In the genomic region with DNA sequence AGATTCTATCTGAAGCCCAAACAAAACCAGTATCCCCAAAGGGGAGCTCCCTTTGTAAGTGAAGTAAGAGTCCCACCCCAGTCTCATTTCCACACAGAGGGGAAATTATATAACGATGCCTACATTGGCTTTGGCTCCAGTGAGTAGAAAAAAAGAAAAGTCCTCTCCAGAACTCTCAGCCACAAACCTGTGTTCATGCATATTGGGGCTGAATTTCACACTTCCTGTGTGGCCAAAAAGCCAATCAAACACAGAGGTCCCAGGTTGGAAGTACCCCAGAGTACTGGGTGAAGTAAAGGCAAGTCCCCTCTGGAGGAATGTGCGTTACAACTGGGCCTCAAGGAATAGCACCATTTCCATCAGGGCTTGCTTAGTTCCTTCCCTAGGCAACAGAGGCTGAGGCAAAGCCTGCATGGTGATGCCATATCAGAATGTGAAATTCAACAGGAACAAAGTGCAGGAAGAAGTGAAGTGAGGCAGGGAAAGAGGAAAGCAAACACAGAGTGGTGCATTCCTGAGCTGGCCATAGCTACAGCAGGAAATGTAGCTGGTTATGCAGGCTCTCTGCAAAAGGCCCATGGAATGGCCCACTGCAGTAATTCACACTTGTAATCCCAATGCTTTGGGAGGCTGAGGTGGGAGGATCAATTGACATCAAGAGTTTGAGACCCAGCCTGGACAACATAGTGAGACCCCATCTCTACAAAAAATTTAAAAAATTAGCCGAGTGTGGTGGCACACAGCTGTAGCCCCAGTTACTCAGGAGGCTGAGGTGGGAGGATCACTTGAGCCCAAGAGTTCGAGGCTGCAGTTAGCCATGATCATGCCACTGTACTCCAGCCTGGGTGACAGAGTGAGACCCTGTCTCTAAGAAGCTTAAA, we compare ENCODE assay signal across 1 cellular context.
TF ChIP-seq lines count a peak whose summit lies in the region.

No MANE protein-coding gene starts in this region.

TF ChIP-seq in HepG2, 621 proteins besides CTCF, POLR2A, EP300 and RAD21 (continued from another document):
- TF ChIP-seq, protein P1, sequence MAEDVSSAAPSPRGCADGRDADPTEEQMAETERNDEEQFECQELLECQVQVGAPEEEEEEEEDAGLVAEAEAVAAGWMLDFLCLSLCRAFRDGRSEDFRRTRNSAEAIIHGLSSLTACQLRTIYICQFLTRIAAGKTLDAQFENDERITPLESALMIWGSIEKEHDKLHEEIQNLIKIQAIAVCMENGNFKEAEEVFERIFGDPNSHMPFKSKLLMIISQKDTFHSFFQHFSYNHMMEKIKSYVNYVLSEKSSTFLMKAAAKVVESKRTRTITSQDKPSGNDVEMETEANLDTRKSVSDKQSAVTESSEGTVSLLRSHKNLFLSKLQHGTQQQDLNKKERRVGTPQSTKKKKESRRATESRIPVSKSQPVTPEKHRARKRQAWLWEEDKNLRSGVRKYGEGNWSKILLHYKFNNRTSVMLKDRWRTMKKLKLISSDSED (CRISPR knock-in tag; IDR thresholded peaks at IDR 0.05) = no peak
- TF ChIP-seq LRRFIP1 (CRISPR knock-in tag; conservative IDR thresholded peaks at IDR 0.05) (no peak), HBP1 (CRISPR knock-in tag; IDR thresholded peaks at IDR 0.05; ENCODE audit: low read depth) (no peak), HIVEP1 (CRISPR knock-in tag; IDR thresholded peaks at IDR 0.05) (no peak), ZBTB10 (CRISPR knock-in tag; IDR thresholded peaks at IDR 0.05; ENCODE audit: borderline replicate concordance) (no peak), PRDM15 (CRISPR knock-in tag; IDR thresholded peaks at IDR 0.05) (no peak), ZFP41 (CRISPR knock-in tag; IDR thresholded peaks at IDR 0.05; ENCODE audit: borderline replicate concordance) (no peak), IKZF1 (IDR thresholded peaks at IDR 0.05) (no peak), MTERF4 (CRISPR knock-in tag; IDR thresholded peaks at IDR 0.05) (no peak), ZNF350 (CRISPR knock-in tag; IDR thresholded peaks at IDR 0.05; ENCODE audit: borderline replicate concordance, low read depth) (no peak), NR2F6 (IDR thresholded peaks at IDR 0.05) (no peak), NR2F6 (CRISPR knock-in tag; IDR thresholded peaks at IDR 0.05) (no peak)
- TF ChIP-seq, protein P2, sequence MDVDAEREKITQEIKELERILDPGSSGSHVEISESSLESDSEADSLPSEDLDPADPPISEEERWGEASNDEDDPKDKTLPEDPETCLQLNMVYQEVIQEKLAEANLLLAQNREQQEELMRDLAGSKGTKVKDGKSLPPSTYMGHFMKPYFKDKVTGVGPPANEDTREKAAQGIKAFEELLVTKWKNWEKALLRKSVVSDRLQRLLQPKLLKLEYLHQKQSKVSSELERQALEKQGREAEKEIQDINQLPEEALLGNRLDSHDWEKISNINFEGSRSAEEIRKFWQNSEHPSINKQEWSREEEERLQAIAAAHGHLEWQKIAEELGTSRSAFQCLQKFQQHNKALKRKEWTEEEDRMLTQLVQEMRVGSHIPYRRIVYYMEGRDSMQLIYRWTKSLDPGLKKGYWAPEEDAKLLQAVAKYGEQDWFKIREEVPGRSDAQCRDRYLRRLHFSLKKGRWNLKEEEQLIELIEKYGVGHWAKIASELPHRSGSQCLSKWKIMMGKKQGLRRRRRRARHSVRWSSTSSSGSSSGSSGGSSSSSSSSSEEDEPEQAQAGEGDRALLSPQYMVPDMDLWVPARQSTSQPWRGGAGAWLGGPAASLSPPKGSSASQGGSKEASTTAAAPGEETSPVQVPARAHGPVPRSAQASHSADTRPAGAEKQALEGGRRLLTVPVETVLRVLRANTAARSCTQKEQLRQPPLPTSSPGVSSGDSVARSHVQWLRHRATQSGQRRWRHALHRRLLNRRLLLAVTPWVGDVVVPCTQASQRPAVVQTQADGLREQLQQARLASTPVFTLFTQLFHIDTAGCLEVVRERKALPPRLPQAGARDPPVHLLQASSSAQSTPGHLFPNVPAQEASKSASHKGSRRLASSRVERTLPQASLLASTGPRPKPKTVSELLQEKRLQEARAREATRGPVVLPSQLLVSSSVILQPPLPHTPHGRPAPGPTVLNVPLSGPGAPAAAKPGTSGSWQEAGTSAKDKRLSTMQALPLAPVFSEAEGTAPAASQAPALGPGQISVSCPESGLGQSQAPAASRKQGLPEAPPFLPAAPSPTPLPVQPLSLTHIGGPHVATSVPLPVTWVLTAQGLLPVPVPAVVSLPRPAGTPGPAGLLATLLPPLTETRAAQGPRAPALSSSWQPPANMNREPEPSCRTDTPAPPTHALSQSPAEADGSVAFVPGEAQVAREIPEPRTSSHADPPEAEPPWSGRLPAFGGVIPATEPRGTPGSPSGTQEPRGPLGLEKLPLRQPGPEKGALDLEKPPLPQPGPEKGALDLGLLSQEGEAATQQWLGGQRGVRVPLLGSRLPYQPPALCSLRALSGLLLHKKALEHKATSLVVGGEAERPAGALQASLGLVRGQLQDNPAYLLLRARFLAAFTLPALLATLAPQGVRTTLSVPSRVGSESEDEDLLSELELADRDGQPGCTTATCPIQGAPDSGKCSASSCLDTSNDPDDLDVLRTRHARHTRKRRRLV (CRISPR knock-in tag; IDR thresholded peaks at IDR 0.05) = no peak
- TF ChIP-seq, protein P3, sequence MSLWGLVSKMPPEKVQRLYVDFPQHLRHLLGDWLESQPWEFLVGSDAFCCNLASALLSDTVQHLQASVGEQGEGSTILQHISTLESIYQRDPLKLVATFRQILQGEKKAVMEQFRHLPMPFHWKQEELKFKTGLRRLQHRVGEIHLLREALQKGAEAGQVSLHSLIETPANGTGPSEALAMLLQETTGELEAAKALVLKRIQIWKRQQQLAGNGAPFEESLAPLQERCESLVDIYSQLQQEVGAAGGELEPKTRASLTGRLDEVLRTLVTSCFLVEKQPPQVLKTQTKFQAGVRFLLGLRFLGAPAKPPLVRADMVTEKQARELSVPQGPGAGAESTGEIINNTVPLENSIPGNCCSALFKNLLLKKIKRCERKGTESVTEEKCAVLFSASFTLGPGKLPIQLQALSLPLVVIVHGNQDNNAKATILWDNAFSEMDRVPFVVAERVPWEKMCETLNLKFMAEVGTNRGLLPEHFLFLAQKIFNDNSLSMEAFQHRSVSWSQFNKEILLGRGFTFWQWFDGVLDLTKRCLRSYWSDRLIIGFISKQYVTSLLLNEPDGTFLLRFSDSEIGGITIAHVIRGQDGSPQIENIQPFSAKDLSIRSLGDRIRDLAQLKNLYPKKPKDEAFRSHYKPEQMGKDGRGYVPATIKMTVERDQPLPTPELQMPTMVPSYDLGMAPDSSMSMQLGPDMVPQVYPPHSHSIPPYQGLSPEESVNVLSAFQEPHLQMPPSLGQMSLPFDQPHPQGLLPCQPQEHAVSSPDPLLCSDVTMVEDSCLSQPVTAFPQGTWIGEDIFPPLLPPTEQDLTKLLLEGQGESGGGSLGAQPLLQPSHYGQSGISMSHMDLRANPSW (CRISPR knock-in tag; IDR thresholded peaks at IDR 0.05; ENCODE audit: borderline replicate concordance) = no peak
- TF ChIP-seq, protein P4, sequence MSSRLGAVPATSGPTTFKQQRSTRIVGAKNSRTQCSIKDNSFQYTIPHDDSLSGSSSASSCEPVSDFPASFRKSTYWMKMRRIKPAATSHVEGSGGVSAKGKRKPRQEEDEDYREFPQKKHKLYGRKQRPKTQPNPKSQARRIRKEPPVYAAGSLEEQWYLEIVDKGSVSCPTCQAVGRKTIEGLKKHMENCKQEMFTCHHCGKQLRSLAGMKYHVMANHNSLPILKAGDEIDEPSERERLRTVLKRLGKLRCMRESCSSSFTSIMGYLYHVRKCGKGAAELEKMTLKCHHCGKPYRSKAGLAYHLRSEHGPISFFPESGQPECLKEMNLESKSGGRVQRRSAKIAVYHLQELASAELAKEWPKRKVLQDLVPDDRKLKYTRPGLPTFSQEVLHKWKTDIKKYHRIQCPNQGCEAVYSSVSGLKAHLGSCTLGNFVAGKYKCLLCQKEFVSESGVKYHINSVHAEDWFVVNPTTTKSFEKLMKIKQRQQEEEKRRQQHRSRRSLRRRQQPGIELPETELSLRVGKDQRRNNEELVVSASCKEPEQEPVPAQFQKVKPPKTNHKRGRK (CRISPR knock-in tag; IDR thresholded peaks at IDR 0.05) = no peak
